26 cellular contexts compared by ENCODE assay signal in the genomic region with DNA sequence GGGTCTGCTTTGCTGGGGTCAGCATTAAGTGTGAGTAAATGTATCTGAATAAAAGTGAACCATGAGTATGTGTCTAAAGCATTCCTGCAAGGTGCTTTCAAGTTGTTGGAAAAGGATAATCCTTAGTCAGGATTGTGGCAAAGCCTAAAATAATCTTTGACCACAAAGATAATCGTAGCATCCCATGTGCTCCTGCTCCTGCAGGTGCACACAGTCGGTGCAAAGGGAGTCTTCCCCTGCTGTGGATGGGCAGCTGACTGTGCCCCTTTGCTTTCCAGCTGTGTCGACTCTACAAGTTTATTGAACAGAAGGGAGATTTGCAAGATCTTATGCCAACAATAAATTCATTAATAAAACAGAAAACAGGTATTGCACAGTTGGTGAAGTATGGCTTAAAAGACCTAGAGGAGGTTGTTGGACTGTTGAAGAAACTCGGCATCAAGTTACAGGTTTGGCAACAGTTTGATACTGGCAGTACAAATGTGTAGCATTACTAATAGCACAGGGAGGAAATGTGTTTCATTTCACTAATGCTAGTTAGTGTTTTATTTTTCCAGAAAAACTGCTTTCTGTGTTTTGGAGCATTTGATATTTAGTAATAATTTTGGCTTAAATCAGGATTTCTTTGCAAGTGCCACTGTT. TPM values are rescaled to one million over a fixed set of nuclear protein-coding genes. Genes with fewer than 3 reads are reported as not detected.
A peak's percentile ranks its signal among the peaks of the same experiment; 100 is the strongest.
DNase-seq lines count a peak whose midpoint lies in the region; ATAC-seq and TF ChIP-seq lines count a peak whose summit lies in the region.
"Had no signal": no experiment of that assay in that cellular context is flagged by ENCODE, and none has a peak within 500 bp of the region (broad histone marks: within the 10 kb centered on the region; RNA-seq: fewer than 3 reads in every experiment).

No MANE protein-coding gene starts in this region.

- peaks cover 11% of the 10 kb centered on the region; the same call in 1 of the 2 replicates for H3K9me3 ChIP-seq in PC-3 (ENCODE audit: low read length)
- no peaks in the 10 kb centered on the region for H3K9me3 ChIP-seq in fibroblast of lung (ENCODE audit: control insufficient read depth, insufficient read depth, low read depth, low read length)
- peaks cover 5% of the 10 kb centered on the region for H3K9me3 ChIP-seq in psoas muscle
- H3K9me3 ChIP-seq in heart right ventricle: peaks cover 0 to 25% (median 6%) of the 10 kb centered on the region in 11 donors

- H3K9ac ChIP-seq in PC-3 (ENCODE audit: low read length) (no peak overlapping the region), fibroblast of lung (ENCODE audit: insufficient read depth, low read length) (no peak overlapping the region)

- POLR2A ChIA-PET in PC-3 (lab: Charles Lee; ENCODE audit: unreplicated experiment): interaction anchor here (0.6 kb wide), 1 partner anchor 91 kb away, joined by 4 read pairs; no protein-coding TSS in a partner anchor

- no peak overlapping the region for H3K4me3 ChIP-seq in PC-3 (ENCODE audit: low read length)
- H3K4me3 ChIP-seq in fibroblast of lung (replicated peaks in 1 of 4; ENCODE audit: control extremely low read depth in 1 of 4, insufficient read depth in 1 of 4, low read depth in 3 of 4, low read length in 4 of 4): no peak overlapping the region
- H3K4me3 ChIP-seq in psoas muscle: no peak overlapping the region
- H3K4me3 ChIP-seq in heart right ventricle: no peak overlapping the region
- H3K4me3 ChIP-seq: hepatocyte, K562, PC-9, thoracic aorta had no signal

- H3K79me2 ChIP-seq in PC-3 (ENCODE audit: low read length): no peaks in the 10 kb centered on the region
- no peaks in the 10 kb centered on the region for H3K79me2 ChIP-seq in fibroblast of lung (ENCODE audit: control insufficient read depth, insufficient read depth, low read length)
- H3K79me2 ChIP-seq: hepatocyte had no signal

- peak; percentile 24 for DNase-seq in DMS 273 (lab: John Stamatoyannopoulos, UW; ENCODE audit: unreplicated experiment)
- DNase-seq in DMS 273 treated with DMSO at 0.1 percent for 48 hours (lab: John Stamatoyannopoulos, UW): no peak
- no peak for DNase-seq in PC-3
- DNase-seq in fibroblast of lung (ENCODE audit: low read depth in 2 of 2): peak; percentile 55 to 79
- no peak for DNase-seq in psoas muscle
- DNase-seq in heart right ventricle: no peak
- DNase-seq in NCI-H1048 (lab: John Stamatoyannopoulos, UW): no peak
- no peak for DNase-seq in SKM-1 treated with dmso at 0.1 percent for 144 hours (lab: John Stamatoyannopoulos, UW; ENCODE audit: unreplicated experiment)
- DNase-seq: 8988T; activated CD4-positive, alpha-beta T cell treated with anti-CD3 and anti-CD28 coated beads for 48 hours; activated effector memory CD4-positive, alpha-beta T cell treated with anti-CD3 and anti-CD28 coated beads, Interleukin-2, amount 50 U/mL, for 16 hours; activated naive CD8-positive, alpha-beta T cell treated with anti-CD3 and anti-CD28 coated beads for 36 hours; activated T-cell treated with anti-CD3 and anti-CD28 coated beads, Interleukin-2, amount 50 U/mL, for 1 hour; CD8-positive, alpha-beta T cell; DMS153; foreskin melanocyte; NCI-H1436 treated with DMSO at 0.1 percent for 48 hours; NCI-H510A; NK-92 treated with Interleukin-12 subunit alpha and Interleukin-12 subunit beta, amount 100 ng/mL, for 24 hours; PC-9; Right ventricle myocardium superior had no signal

- no peaks in the 10 kb centered on the region for H3K4me1 ChIP-seq in PC-3 (ENCODE audit: insufficient read depth, low read length)
- no peaks in the 10 kb centered on the region for H3K4me1 ChIP-seq in fibroblast of lung (ENCODE audit: control insufficient read depth, extremely low read depth, insufficient read depth, low read length)
- peaks cover 13% of the 10 kb centered on the region for H3K4me1 ChIP-seq in psoas muscle
- peaks cover 0 to under 1% (median 0%) of the 10 kb centered on the region in 9 donors for H3K4me1 ChIP-seq in heart right ventricle

- H3K9me2 ChIP-seq in PC-3 (replicated peaks; ENCODE audit: low read length): no peaks in the 10 kb centered on the region

- H3K36me3 ChIP-seq in PC-3 (ENCODE audit: low read depth, low read length) (peaks cover 74% of the 10 kb centered on the region), fibroblast of lung (ENCODE audit: control insufficient read depth, insufficient read depth, low read length) (peaks cover 23% of the 10 kb centered on the region), psoas muscle (ENCODE audit: insufficient read depth in 1 of 2, low read depth in 1 of 2) (peaks cover 7 to 79% of the 10 kb centered on the region in 2 donors), heart right ventricle (peaks cover 0 to 100% (median 61%) of the 10 kb centered on the region in 9 donors)

- H3K27ac ChIP-seq in PC-3 (ENCODE audit: low read length) (no peak overlapping the region), fibroblast of lung (ENCODE audit: insufficient read depth, low read length) (no peak overlapping the region), psoas muscle (peak overlapping the region; percentile 31), heart right ventricle (no peak overlapping the region)
- H3K27ac ChIP-seq: hepatocyte, neutrophil, PC-9, thoracic aorta had no signal

- CTCF ChIA-PET in PC-3 (lab: Charles Lee): no interaction called here

- TF ChIP-seq CTCF in PC-3 (conservative IDR thresholded peaks at IDR 0.05; ENCODE audit: low read depth, low read length): no peak
- no peak for TF ChIP-seq CTCF in fibroblast of lung (conservative IDR thresholded peaks at IDR 0.05 in 1 of 2, IDR thresholded peaks at IDR 0.05 in 1 of 2; ENCODE audit: low read depth in 1 of 2, low read length in 2 of 2)
- TF ChIP-seq CTCF in psoas muscle (IDR thresholded peaks at IDR 0.05): no peak
- TF ChIP-seq CTCF in heart right ventricle (IDR thresholded peaks at IDR 0.05): no peak

- H4K20me1 ChIP-seq in PC-3 (ENCODE audit: low read length): no peaks in the 10 kb centered on the region
- peaks cover 1% of the 10 kb centered on the region for H4K20me1 ChIP-seq in fibroblast of lung (ENCODE audit: control insufficient read depth, extremely low read depth, insufficient read depth, low read length)

- BruUV-seq in PC-3 (replicated peaks; lab: Mats Ljungman, UMichigan): no TSS peak

- H2AFZ ChIP-seq in PC-3 (ENCODE audit: low read length) (no peak overlapping the region), fibroblast of lung (ENCODE audit: low read length) (no peak overlapping the region)
- H2AFZ ChIP-seq: hepatocyte, PC-9 had no signal

- intact Hi-C loops in PC-3 (cut with micrococcal nuclease) (no loop called here), psoas muscle (cut with DNase I) (no loop called here), heart right ventricle (cut with DNase I) (no loop called here)

- no peaks in the 10 kb centered on the region for H3F3A ChIP-seq in PC-3 (ENCODE audit: low read length, unreplicated experiment)

- WGBS in psoas muscle, 3 donors: 46 to 62% (median 49%) methylated on average over 4 of the region's 4 CpGs
- WGBS in heart right ventricle, 2 donors: 78 to 90% methylated on average over 4 of the region's 4 CpGs

- ATAC-seq in PC-3 (peak; percentile 58), psoas muscle (peak; percentile 72 to 94 (median 82)), heart right ventricle (no peak)
- ATAC-seq: CD8-positive, alpha-beta T cell; HCT116; K562 had no signal

- H3K27me3 ChIP-seq in PC-3 (ENCODE audit: low read length) (no peaks in the 10 kb centered on the region), fibroblast of lung (ENCODE audit: control insufficient read depth, insufficient read depth, low read length) (no peaks in the 10 kb centered on the region), psoas muscle (ENCODE audit: insufficient read depth in 3 of 3, low read length in 2 of 3) (no peaks in the 10 kb centered on the region), heart right ventricle (no peaks in the 10 kb centered on the region)
- H3K27me3 ChIP-seq: hepatocyte, neutrophil had no signal

- H3K4me2 ChIP-seq in PC-3 (ENCODE audit: low read length): no peak overlapping the region
- H3K4me2 ChIP-seq in fibroblast of lung (ENCODE audit: extremely low read depth, insufficient read depth, low read length): no peak overlapping the region
- H3K4me2 ChIP-seq: hepatocyte, PC-9 had no signal

RNA-seq across cellular contexts. Expression of a gene that starts 22.6 kb away (rescaled TPM):
- 362 and 378 TPM in 2 replicates for total RNA-seq in PC-3 (2014; rRNA removed)
- 162 and 174 TPM in 2 replicates for total RNA-seq in fibroblast of lung
- polyA plus RNA-seq in fibroblast of lung: 434 and 465 TPM in 2 replicates
- polyA plus RNA-seq in fibroblast of lung (2012): 342 and 345 TPM in 2 replicates
- polyA minus RNA-seq in fibroblast of lung (ENCODE audit: low replicate concordance): 9.0 and 17.0 TPM in 2 replicates
- 100 to 1,000 TPM; 134 to 170 (median 153) TPM for total RNA-seq in psoas muscle
- 100 to 1,000 TPM; 279 to 288 (median 280) TPM for polyA plus RNA-seq in psoas muscle
- total RNA-seq in heart right ventricle: 100 to 1,000 TPM; 189 to 290 (median 210) TPM
- 100 to 1,000 TPM; 395 to 699 TPM for polyA plus RNA-seq in heart right ventricle

Comparison
In these comparisons a context has a peak if more than half of its experiments do, and no peak if none do; other contexts are left out.
1. DNase-seq: peak in DMS 273 (single experiment) and fibroblast of lung (2 of 2); none in DMS 273 treated with DMSO at 0.1 percent for 48 hours (single experiment), PC-3 (single experiment), psoas muscle (0 of 2), heart right ventricle (0 of 2), NCI-H1048 (single experiment) and SKM-1 treated with dmso at 0.1 percent for 144 hours (single experiment).
2. ATAC-seq: peak in PC-3 (single experiment) and psoas muscle (4 of 4); none in heart right ventricle (0 of 8).